In the genomic region with DNA sequence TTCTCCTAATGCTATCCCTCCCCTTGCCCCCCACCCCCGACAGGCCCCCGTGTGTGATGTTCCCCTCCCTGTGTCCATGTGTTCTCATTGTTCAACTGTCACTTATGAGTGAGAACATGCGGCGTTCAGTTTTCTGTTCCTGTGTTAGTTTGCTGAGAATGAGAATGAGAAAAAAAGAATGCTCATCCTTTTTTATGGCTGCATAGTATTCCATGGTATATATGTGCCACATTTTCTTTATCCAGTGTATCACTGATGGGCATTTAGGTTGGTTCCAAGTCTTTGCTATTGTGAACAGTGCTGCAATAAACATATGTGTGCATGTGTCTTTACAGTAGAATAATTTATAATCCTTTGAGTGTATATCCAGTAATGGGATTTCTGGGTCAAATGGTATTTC, we compare ENCODE assay signal across 1 cellular context. TPM values are rescaled to one million over a fixed set of nuclear protein-coding genes. Genes with fewer than 3 reads are reported as not detected.
"Had no signal": no experiment of that assay in that cellular context is flagged by ENCODE, and none has a peak within 500 bp of the region (broad histone marks: within the 10 kb centered on the region; RNA-seq: fewer than 3 reads in every experiment).

No MANE protein-coding gene starts in this region.

RNA-seq across cellular contexts. Expression of a gene that starts 26.2 kb away (rescaled TPM):
- total RNA-seq: G401 had no signal
